Comparison of ENCODE assay signal across 8 cellular contexts in the genomic region with DNA sequence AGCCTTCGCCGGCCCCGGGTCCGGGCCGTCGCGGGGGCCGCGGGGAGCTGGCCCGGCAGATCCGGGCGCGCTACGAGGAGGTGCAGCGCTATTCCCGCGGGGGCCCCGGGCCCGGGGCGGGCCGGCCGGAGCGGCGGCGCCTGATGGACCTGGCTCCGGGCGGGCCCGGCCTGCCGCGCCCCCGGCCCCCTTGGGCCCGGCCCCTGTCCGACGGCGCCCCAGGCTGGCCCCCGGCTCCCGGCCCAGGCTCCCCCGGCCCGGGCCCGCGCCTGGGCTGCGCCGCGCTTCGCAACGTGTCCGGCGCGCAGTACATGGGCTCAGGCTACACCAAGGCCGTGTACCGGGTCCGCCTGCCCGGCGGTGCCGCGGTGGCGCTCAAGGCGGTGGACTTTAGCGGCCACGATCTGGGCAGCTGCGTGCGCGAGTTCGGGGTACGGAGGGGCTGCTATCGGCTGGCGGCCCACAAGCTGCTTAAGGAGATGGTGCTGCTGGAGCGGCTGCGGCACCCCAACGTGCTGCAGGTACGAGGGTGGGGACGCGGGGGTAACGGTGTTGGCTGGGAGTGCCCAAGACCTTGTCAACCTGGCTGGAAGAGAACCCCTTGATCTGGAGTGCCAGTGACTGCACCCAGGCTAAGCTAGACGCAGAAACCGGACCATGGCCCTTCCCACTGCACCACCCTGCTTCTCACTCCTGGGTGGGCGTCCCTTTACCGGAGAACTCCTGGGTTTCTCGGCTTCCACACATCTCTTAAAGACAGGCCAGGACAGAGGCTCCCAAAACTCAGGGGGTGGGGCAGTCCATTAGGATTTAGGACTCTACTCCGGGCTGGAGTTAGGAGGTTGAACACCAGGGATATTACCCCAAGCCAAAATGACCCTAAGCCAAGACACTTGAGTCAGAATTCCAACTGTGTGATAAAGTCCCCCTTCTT. TPM values are rescaled to one million over a fixed set of nuclear protein-coding genes. Genes with fewer than 3 reads are reported as not detected.
DNase-seq lines count a peak whose midpoint lies in the region; ATAC-seq and TF ChIP-seq lines count a peak whose summit lies in the region.

No MANE protein-coding gene starts in this region.

- H3K4me3 ChIP-seq in SK-N-SH (ENCODE audit: low read depth in 2 of 2, low read length in 1 of 2) (peak overlapping the region; percentile 67 to 69), fibroblast of pulmonary artery (replicated peaks; ENCODE audit: low read depth, low read length) (peak overlapping the region; percentile 93), osteoblast (ENCODE audit: insufficient read depth, low read length) (peak overlapping the region; percentile 78)

- peak overlapping the region; percentile 92 for H3K4me2 ChIP-seq in SK-N-SH
- H3K4me2 ChIP-seq in osteoblast (ENCODE audit: insufficient read depth, low read length), result peak overlapping the region; percentile 89

- no peak for DNase-seq in activated CD4-positive, alpha-beta T cell treated with anti-CD3 and anti-CD28 coated beads for 36 hours
- DNase-seq in activated CD4-positive, alpha-beta T cell treated with anti-CD3 and anti-CD28 coated beads, Interleukin-2, amount 50 U/mL, for 48 hours, result no peak
- DNase-seq in SK-N-SH, result peak; percentile 81
- DNase-seq in fibroblast of pulmonary artery (ENCODE audit: low read depth), result no peak
- peak; percentile 92 for DNase-seq in osteoblast (ENCODE audit: insufficient read length, low spot score, missing footprints)
- no peak for DNase-seq in medulla oblongata (ENCODE audit: extremely low spot score)

- H3K79me2 ChIP-seq in SK-N-SH (ENCODE audit: insufficient read depth) (no peaks in the 10 kb centered on the region), osteoblast (ENCODE audit: insufficient read depth, low read length) (peaks cover 6% of the 10 kb centered on the region)

- TF ChIP-seq CTCF in SK-N-SH (IDR thresholded peaks at IDR 0.05), result no peak
- TF ChIP-seq CTCF in fibroblast of pulmonary artery (IDR thresholded peaks at IDR 0.05; ENCODE audit: low read length, missing control alignments), result no peak
- TF ChIP-seq CTCF in osteoblast (IDR thresholded peaks at IDR 0.05; ENCODE audit: extremely low read depth, low read depth, low read length), result no peak

- POLR2A ChIA-PET in activated CD4-positive, alpha-beta T cell treated with anti-CD3 and anti-CD28 coated beads for 36 hours (lab: Charles Lee), result no interaction called here
- POLR2A ChIA-PET in SK-N-SH (lab: Yijun Ruan, JAX), result interaction anchor here (0.7 to 5.2 kb wide), 18 partner anchors 11 to 180 kb away, joined by 3 to 93 read pairs (median 10); no protein-coding TSS in a partner anchor

- H3K36me3 Mint-ChIP-seq in activated CD4-positive, alpha-beta T cell treated with anti-CD3 and anti-CD28 coated beads for 36 hours (ENCODE audit: low read depth), result no peaks in the 10 kb centered on the region

- no peaks in the 10 kb centered on the region for H3K9me2 ChIP-seq in SK-N-SH

- intact Hi-C loops in activated CD4-positive, alpha-beta T cell treated with anti-CD3 and anti-CD28 coated beads for 36 hours (cut with DNase I, micrococcal nuclease), result no loop called here

- H4K20me1 ChIP-seq in SK-N-SH (ENCODE audit: insufficient read depth), result no peaks in the 10 kb centered on the region
- H4K20me1 ChIP-seq in osteoblast (ENCODE audit: insufficient read depth, low read length), result peaks cover 8% of the 10 kb centered on the region

- peak overlapping the region; percentile 54; the same call in 1 of the 2 replicates for H3K9ac ChIP-seq in SK-N-SH

- H3K4me1 ChIP-seq in SK-N-SH (ENCODE audit: control insufficient read depth in 1 of 2, insufficient read depth in 2 of 2, low read depth in 1 of 2, low read length in 1 of 2) (peaks cover 0 to 64% of the 10 kb centered on the region in 2 experiments; a peak in 2 of 4 replicates), osteoblast (ENCODE audit: insufficient read depth, low read length) (peaks cover 17% of the 10 kb centered on the region)

- CTCF ChIA-PET in activated CD4-positive, alpha-beta T cell treated with anti-CD3 and anti-CD28 coated beads for 36 hours (lab: Charles Lee), result interaction anchor here (0.6 kb wide), 1 partner anchor 40 kb away, joined by 3 read pairs; no protein-coding TSS in a partner anchor
- CTCF ChIA-PET in SK-N-SH (lab: Yijun Ruan, JAX), result interaction anchor here (0.6 to 11.2 kb wide), 16 partner anchors 9 to 280 kb away, joined by 3 to 193 read pairs (median 5); no protein-coding TSS in a partner anchor

- H3K4me3 Mint-ChIP-seq in activated CD4-positive, alpha-beta T cell treated with anti-CD3 and anti-CD28 coated beads for 36 hours, result peak overlapping the region; percentile 38

- peaks cover 4% of the 10 kb centered on the region for H3K4me1 Mint-ChIP-seq in activated CD4-positive, alpha-beta T cell treated with anti-CD3 and anti-CD28 coated beads for 36 hours

- H3K27ac ChIP-seq in SK-N-SH (ENCODE audit: low read depth in 2 of 2, low read length in 1 of 2) (peak overlapping the region in 1 of 2 experiments; percentile 77; a peak in 2 of 4 replicates), osteoblast (ENCODE audit: low read depth, low read length) (peak overlapping the region; percentile 28)

- no peaks in the 10 kb centered on the region for H3F3A ChIP-seq in SK-N-SH (replicated peaks; ENCODE audit: insufficient read depth)

- TF ChIP-seq RAD21 in SK-N-SH (IDR thresholded peaks at IDR 0.05; ENCODE audit: low read length), result no peak

- no peak for TF ChIP-seq EP300 in SK-N-SH (IDR thresholded peaks at IDR 0.05; ENCODE audit: borderline replicate concordance in 1 of 2, low read depth in 1 of 2, low read length in 1 of 2)

- no peaks in the 10 kb centered on the region for H3K36me3 ChIP-seq in SK-N-SH (replicated peaks in 1 of 2; ENCODE audit: control insufficient read depth in 1 of 2, insufficient read depth in 2 of 2, low read length in 1 of 2)
- no peaks in the 10 kb centered on the region for H3K36me3 ChIP-seq in osteoblast (ENCODE audit: insufficient read depth, low read length)

- H3K9me3 Mint-ChIP-seq in activated CD4-positive, alpha-beta T cell treated with anti-CD3 and anti-CD28 coated beads for 36 hours (ENCODE audit: low read depth), result no peaks in the 10 kb centered on the region

- H3K27me3 Mint-ChIP-seq in activated CD4-positive, alpha-beta T cell treated with anti-CD3 and anti-CD28 coated beads for 36 hours, result peaks cover 55% of the 10 kb centered on the region

- H2AFZ ChIP-seq in SK-N-SH (ENCODE audit: low read depth), result no peak overlapping the region
- H2AFZ ChIP-seq in osteoblast (ENCODE audit: low read length), result peak overlapping the region; percentile 68

- WGBS in SK-N-SH (ENCODE audit: low lambda C conversion rate), result 22% methylated on average over 32 of the region's 80 CpGs

- 0 out of 2 replicates have a peak, but pooled peaks cover 5% of the 10 kb centered on the region for H3K27me3 ChIP-seq in SK-N-SH (ENCODE audit: insufficient read depth)
- H3K27me3 ChIP-seq in osteoblast (ENCODE audit: insufficient read depth, low read length), result peaks cover 11% of the 10 kb centered on the region

- no peak overlapping the region for H3K27ac Mint-ChIP-seq in activated CD4-positive, alpha-beta T cell treated with anti-CD3 and anti-CD28 coated beads for 36 hours

- H3K9me3 ChIP-seq in SK-N-SH, result no peaks in the 10 kb centered on the region
- no peaks in the 10 kb centered on the region for H3K9me3 ChIP-seq in osteoblast (ENCODE audit: low read depth, low read length)

- no peak for ATAC-seq in activated CD4-positive, alpha-beta T cell treated with anti-CD3 and anti-CD28 coated beads for 36 hours
- ATAC-seq in GM19023 (IDR thresholded peaks at IDR 0.05; ENCODE audit: unreplicated experiment) (no peak), HG03108 (IDR thresholded peaks at IDR 0.05; ENCODE audit: unreplicated experiment) (no peak)

TF ChIP-seq in SK-N-SH, 30 proteins besides CTCF, POLR2A, EP300 and RAD21:
- peak; percentile 34; the same call in 1 of the 2 replicates for TF ChIP-seq MXI1 (IDR thresholded peaks at IDR 0.05; ENCODE audit: low read depth, low read length)
- no peak for TF ChIP-seq NRF1 (IDR thresholded peaks at IDR 0.05; ENCODE audit: low read depth, low read length)
- no peak for TF ChIP-seq EZH2phosphoT487 (IDR thresholded peaks at IDR 0.05; ENCODE audit: borderline replicate concordance, low read depth)
- TF ChIP-seq, protein P1, sequence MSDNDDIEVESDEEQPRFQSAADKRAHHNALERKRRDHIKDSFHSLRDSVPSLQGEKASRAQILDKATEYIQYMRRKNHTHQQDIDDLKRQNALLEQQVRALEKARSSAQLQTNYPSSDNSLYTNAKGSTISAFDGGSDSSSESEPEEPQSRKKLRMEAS (IDR thresholded peaks at IDR 0.05; ENCODE audit: low read depth), result 0 out of 2 replicates have a peak, but pooled peaks have one; percentile 36

RNA-seq across cellular contexts. Expression of gene PKDCC, which starts 0.8 kb away (rescaled TPM):
- not detected for total RNA-seq in activated CD4-positive, alpha-beta T cell treated with anti-CD3 and anti-CD28 coated beads for 36 hours
- 16.0 and 19.5 TPM in 2 replicates for polyA plus RNA-seq in SK-N-SH (2012; rRNA removed)
- polyA plus RNA-seq in SK-N-SH (2012; cell fraction: cytosol; rRNA removed), result 6.9 and 10.5 TPM in 2 replicates
- 57.7 and 96.1 TPM in 2 replicates for polyA plus RNA-seq in SK-N-SH (2012; cell fraction: nucleus; rRNA removed)
- total RNA-seq in osteoblast, result 1.2 and 4.0 TPM in 2 replicates

Comparison
In these comparisons a context has a peak if more than half of its experiments do, and no peak if none do; other contexts are left out.
1. DNase-seq: peak in SK-N-SH (single experiment) and osteoblast (single experiment); none in activated CD4-positive, alpha-beta T cell treated with anti-CD3 and anti-CD28 coated beads for 36 hours (single experiment), activated CD4-positive, alpha-beta T cell treated with anti-CD3 and anti-CD28 coated beads, Interleukin-2, amount 50 U/mL, for 48 hours (0 of 2), fibroblast of pulmonary artery (single experiment) and medulla oblongata (single experiment).
2. Peak in every context shown above with its lines, with median percentiles within 50 percentile points of each other: H3K4me3 ChIP-seq.